ENCODE assay signal across 1 cellular context in genomic region chr11:108966978-108967377, GRCh38.
TF ChIP-seq lines count a peak whose summit lies in the region.

No MANE protein-coding gene starts in this region.

TF ChIP-seq in SK-N-SH, 30 proteins besides CTCF, POLR2A, EP300 and RAD21 (continued from another document):
- TF ChIP-seq ZBTB33 (IDR thresholded peaks at IDR 0.05; ENCODE audit: borderline replicate concordance, low read depth), result no peak
- TF ChIP-seq NFIC (IDR thresholded peaks at IDR 0.05; ENCODE audit: borderline replicate concordance), result no peak
- no peak for TF ChIP-seq JUND (IDR thresholded peaks at IDR 0.05)
- no peak for TF ChIP-seq POLR2AphosphoS5 (IDR thresholded peaks at IDR 0.05; ENCODE audit: low read depth, low read length)
- TF ChIP-seq FOSL2 (IDR thresholded peaks at IDR 0.05; ENCODE audit: borderline replicate concordance, low read depth), result no peak
- no peak for TF ChIP-seq TEAD4 (IDR thresholded peaks at IDR 0.05; ENCODE audit: borderline replicate concordance, insufficient read depth)
- TF ChIP-seq ELF1 (IDR thresholded peaks at IDR 0.05), result no peak
- no peak for TF ChIP-seq MAX (IDR thresholded peaks at IDR 0.05; ENCODE audit: low read depth)
- no peak for TF ChIP-seq SIN3A (IDR thresholded peaks at IDR 0.05; ENCODE audit: borderline replicate concordance, low read depth, low read length)
- TF ChIP-seq RFX5 (IDR thresholded peaks at IDR 0.05; ENCODE audit: low read length), result no peak
- no peak for TF ChIP-seq TCF12 (IDR thresholded peaks at IDR 0.05)
- TF ChIP-seq CHD2 (IDR thresholded peaks at IDR 0.05; ENCODE audit: low read length, partially characterized antibody), result no peak
- TF ChIP-seq TAF1 (IDR thresholded peaks at IDR 0.05; ENCODE audit: borderline replicate concordance, low read depth, low read length), result no peak
- TF ChIP-seq SMC3 (IDR thresholded peaks at IDR 0.05; ENCODE audit: low read depth, low read length), result no peak
- no peak for TF ChIP-seq RXRA (IDR thresholded peaks at IDR 0.05; ENCODE audit: borderline replicate concordance, low read depth)
- no peak for TF ChIP-seq FOXM1 (IDR thresholded peaks at IDR 0.05; ENCODE audit: low read depth)
- TF ChIP-seq EZH2phosphoT487 (IDR thresholded peaks at IDR 0.05; ENCODE audit: borderline replicate concordance, low read depth), result no peak
